22 cellular contexts compared by ENCODE assay signal in genomic region chr3:172291650-172292049, GRCh38.
DNase-seq lines count a peak whose midpoint lies in the region; ATAC-seq and TF ChIP-seq lines count a peak whose summit lies in the region.
"Had no signal": no experiment of that assay in that cellular context is flagged by ENCODE, and none has a peak within 500 bp of the region (broad histone marks: within the 10 kb centered on the region; RNA-seq: fewer than 3 reads in every experiment).

No MANE protein-coding gene starts in this region.

- intact Hi-C loops in heart left ventricle (cut with DNase I) (loop anchor here in 1 of 10 donors (5.0 kb wide), 1 partner anchor 41 kb away; no protein-coding TSS in a partner anchor), Right ventricle myocardium inferior (cut with DNase I) (loop anchor here (5.0 kb wide), 2 partner anchors 34 to 249 kb away; no protein-coding TSS in a partner anchor), heart right ventricle (cut with DNase I) (loop anchor here in 1 of 10 donors (5.0 kb wide), 1 partner anchor 36 kb away; no protein-coding TSS in a partner anchor), esophagus squamous epithelium (cut with DNase I) (no loop called here)

- peak in 2 of 4 donors; percentile 17 to 29 for ATAC-seq in heart left ventricle
- no peak for ATAC-seq in Right ventricle myocardium inferior
- peak in 1 of 8 donors; percentile 29 for ATAC-seq in heart right ventricle
- no peak for ATAC-seq in SK-N-SH treated with all-trans-retinoic acid at 6 μM for 48 hours
- ATAC-seq: HCT116, Panc1 had no signal

- H3K9me3 ChIP-seq in heart left ventricle (no peaks in the 10 kb centered on the region), heart right ventricle (peaks cover 0 to 14% (median 0%) of the 10 kb centered on the region in 11 donors), neutrophil (no peaks in the 10 kb centered on the region), skeletal muscle tissue (ENCODE audit: control insufficient read depth in 3 of 3, low read length in 3 of 3) (no peaks in the 10 kb centered on the region), esophagus squamous epithelium (no peaks in the 10 kb centered on the region)

- peaks cover 0 to 75% (median 50%) of the 10 kb centered on the region in 12 donors for H3K4me1 ChIP-seq in heart left ventricle
- H3K4me1 ChIP-seq in heart right ventricle, result peaks cover 14 to 80% (median 55%) of the 10 kb centered on the region in 9 donors
- H3K4me1 ChIP-seq in neutrophil (ENCODE audit: control insufficient read depth in 1 of 2, insufficient read depth in 1 of 2, low read depth in 1 of 2, low read length in 1 of 2), result peaks cover 9 to 14% of the 10 kb centered on the region in 2 experiments
- peaks cover 18 to 33% (median 33%) of the 10 kb centered on the region in 3 donors for H3K4me1 ChIP-seq in skeletal muscle tissue (ENCODE audit: control insufficient read depth in 3 of 3, insufficient read depth in 3 of 3, low read length in 3 of 3)
- H3K4me1 ChIP-seq in esophagus squamous epithelium, result peaks cover 0 to 7% (median 0%) of the 10 kb centered on the region in 3 donors

- DNase-seq in heart left ventricle, result no peak
- DNase-seq in Right ventricle myocardium inferior (ENCODE audit: missing footprints), result no peak
- no peak for DNase-seq in heart right ventricle
- no peak for DNase-seq in activated naive CD4-positive, alpha-beta T cell (lab: John Stamatoyannopoulos, UW)
- no peak for DNase-seq in esophagus squamous epithelium (lab: John Stamatoyannopoulos, UW)
- DNase-seq: Calu3; CD8-positive, alpha-beta memory T cell; DMS153; GOT3; NCI-H1105; NCI-H146; NCI-H2029 treated with DMSO at 0.1 percent for 48 hours; NCI-H226; NCI-H510A treated with DMSO at 0.1 percent for 48 hours; NCI-H748 treated with DMSO at 0.1 percent for 48 hours had no signal

- TF ChIP-seq POLR2A in heart left ventricle (IDR thresholded peaks at IDR 0.05) (no peak), esophagus squamous epithelium (IDR thresholded peaks at IDR 0.05) (no peak)

- H3K9ac ChIP-seq in skeletal muscle tissue (ENCODE audit: low read depth in 1 of 3, low read length in 3 of 3), result no peak overlapping the region
- H3K9ac ChIP-seq: KMS-11 had no signal

- no peaks in the 10 kb centered on the region for H3K27me3 ChIP-seq in heart left ventricle
- H3K27me3 ChIP-seq in heart right ventricle, result no peaks in the 10 kb centered on the region
- H3K27me3 ChIP-seq in neutrophil, result no peaks in the 10 kb centered on the region
- H3K27me3 ChIP-seq in skeletal muscle tissue (ENCODE audit: control insufficient read depth in 3 of 3, insufficient read depth in 3 of 3, low read length in 3 of 3), result no peaks in the 10 kb centered on the region
- H3K27me3 ChIP-seq in esophagus squamous epithelium, result no peaks in the 10 kb centered on the region

- no peak overlapping the region for H3K4me3 ChIP-seq in heart left ventricle
- H3K4me3 ChIP-seq in heart right ventricle, result no peak overlapping the region
- H3K4me3 ChIP-seq in neutrophil (ENCODE audit: low read depth in 1 of 2, low read length in 1 of 2), result no peak overlapping the region
- H3K4me3 ChIP-seq in skeletal muscle tissue (ENCODE audit: low read length in 3 of 3), result no peak overlapping the region
- H3K4me3 ChIP-seq in esophagus squamous epithelium, result no peak overlapping the region

- TF ChIP-seq CTCF in heart left ventricle (IDR thresholded peaks at IDR 0.05), result no peak
- TF ChIP-seq CTCF in heart right ventricle (IDR thresholded peaks at IDR 0.05), result no peak
- TF ChIP-seq CTCF in neutrophil (IDR thresholded peaks at IDR 0.05), result no peak
- TF ChIP-seq CTCF in esophagus squamous epithelium (IDR thresholded peaks at IDR 0.05), result no peak

- 61 to 72% (median 65%) methylated on average over 3 of the region's 3 CpGs for WGBS in heart left ventricle, 4 donors
- WGBS in heart right ventricle, 2 donors, result 60 to 71% methylated on average over 3 of the region's 3 CpGs
- WGBS in esophagus squamous epithelium, 2 donors, result 81 to 89% methylated on average over 3 of the region's 3 CpGs

- H3K27ac ChIP-seq in heart left ventricle (peak overlapping the region; percentile 23 to 87 (median 68)), heart right ventricle (peak overlapping the region in 9 of 10 donors; percentile 26 to 84 (median 82)), neutrophil (peak overlapping the region; percentile 94), skeletal muscle tissue (ENCODE audit: low read depth, low read length) (peak overlapping the region; percentile 8), esophagus squamous epithelium (no peak overlapping the region)
- H3K27ac ChIP-seq: C4-2B, KMS-11 had no signal

- peaks cover 0 to 53% (median 28%) of the 10 kb centered on the region in 9 donors for H3K36me3 ChIP-seq in heart left ventricle
- peaks cover 0 to 97% (median 13%) of the 10 kb centered on the region in 9 donors for H3K36me3 ChIP-seq in heart right ventricle
- peaks cover 32% of the 10 kb centered on the region for H3K36me3 ChIP-seq in neutrophil
- peaks cover 1 to 14% (median 4%) of the 10 kb centered on the region in 3 donors for H3K36me3 ChIP-seq in skeletal muscle tissue (ENCODE audit: control insufficient read depth in 3 of 3, insufficient read depth in 3 of 3, low read length in 3 of 3)
- H3K36me3 ChIP-seq in esophagus squamous epithelium, result peaks cover 0 to 52% (median 0%) of the 10 kb centered on the region in 3 donors

TF ChIP-seq in SK-N-SH treated with all-trans-retinoic acid at 6 μM for 48 hours, 23 proteins besides CTCF, POLR2A, EP300 and RAD21:
- TF ChIP-seq TOX (CRISPR knock-in tag; IDR thresholded peaks at IDR 0.05; ENCODE audit: borderline replicate concordance) (no peak), ISL1 (CRISPR knock-in tag; IDR thresholded peaks at IDR 0.05) (no peak), PPARA (CRISPR knock-in tag; IDR thresholded peaks at IDR 0.05; ENCODE audit: borderline replicate concordance) (no peak), RARB (CRISPR knock-in tag; IDR thresholded peaks at IDR 0.05) (no peak), CSRNP3 (CRISPR knock-in tag; IDR thresholded peaks at IDR 0.05) (no peak), ZFP3 (CRISPR knock-in tag; IDR thresholded peaks at IDR 0.05) (no peak), CSDC2 (CRISPR knock-in tag; IDR thresholded peaks at IDR 0.05) (no peak), ZNF70 (CRISPR knock-in tag; IDR thresholded peaks at IDR 0.05) (no peak), TCF4 (CRISPR knock-in tag; IDR thresholded peaks at IDR 0.05; ENCODE audit: borderline replicate concordance) (no peak), BACH2 (CRISPR knock-in tag; IDR thresholded peaks at IDR 0.05; ENCODE audit: borderline replicate concordance) (no peak)
- TF ChIP-seq, protein P1, sequence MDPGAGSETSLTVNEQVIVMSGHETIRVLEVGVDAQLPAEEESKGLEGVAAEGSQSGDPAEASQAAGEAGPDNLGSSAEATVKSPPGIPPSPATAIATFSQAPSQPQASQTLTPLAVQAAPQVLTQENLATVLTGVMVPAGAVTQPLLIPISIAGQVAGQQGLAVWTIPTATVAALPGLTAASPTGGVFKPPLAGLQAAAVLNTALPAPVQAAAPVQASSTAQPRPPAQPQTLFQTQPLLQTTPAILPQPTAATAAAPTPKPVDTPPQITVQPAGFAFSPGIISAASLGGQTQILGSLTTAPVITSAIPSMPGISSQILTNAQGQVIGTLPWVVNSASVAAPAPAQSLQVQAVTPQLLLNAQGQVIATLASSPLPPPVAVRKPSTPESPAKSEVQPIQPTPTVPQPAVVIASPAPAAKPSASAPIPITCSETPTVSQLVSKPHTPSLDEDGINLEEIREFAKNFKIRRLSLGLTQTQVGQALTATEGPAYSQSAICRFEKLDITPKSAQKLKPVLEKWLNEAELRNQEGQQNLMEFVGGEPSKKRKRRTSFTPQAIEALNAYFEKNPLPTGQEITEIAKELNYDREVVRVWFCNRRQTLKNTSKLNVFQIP (CRISPR knock-in tag; IDR thresholded peaks at IDR 0.05; ENCODE audit: borderline replicate concordance, low read depth), result no peak
- TF ChIP-seq, protein P2, sequence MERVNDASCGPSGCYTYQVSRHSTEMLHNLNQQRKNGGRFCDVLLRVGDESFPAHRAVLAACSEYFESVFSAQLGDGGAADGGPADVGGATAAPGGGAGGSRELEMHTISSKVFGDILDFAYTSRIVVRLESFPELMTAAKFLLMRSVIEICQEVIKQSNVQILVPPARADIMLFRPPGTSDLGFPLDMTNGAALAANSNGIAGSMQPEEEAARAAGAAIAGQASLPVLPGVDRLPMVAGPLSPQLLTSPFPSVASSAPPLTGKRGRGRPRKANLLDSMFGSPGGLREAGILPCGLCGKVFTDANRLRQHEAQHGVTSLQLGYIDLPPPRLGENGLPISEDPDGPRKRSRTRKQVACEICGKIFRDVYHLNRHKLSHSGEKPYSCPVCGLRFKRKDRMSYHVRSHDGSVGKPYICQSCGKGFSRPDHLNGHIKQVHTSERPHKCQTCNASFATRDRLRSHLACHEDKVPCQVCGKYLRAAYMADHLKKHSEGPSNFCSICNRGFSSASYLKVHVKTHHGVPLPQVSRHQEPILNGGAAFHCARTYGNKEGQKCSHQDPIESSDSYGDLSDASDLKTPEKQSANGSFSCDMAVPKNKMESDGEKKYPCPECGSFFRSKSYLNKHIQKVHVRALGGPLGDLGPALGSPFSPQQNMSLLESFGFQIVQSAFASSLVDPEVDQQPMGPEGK (CRISPR knock-in tag; IDR thresholded peaks at IDR 0.05; ENCODE audit: borderline replicate concordance), result no peak
TF ChIP-seq in SK-N-SH treated with all-trans-retinoic acid at 6 μM for 48 hours: peak in this region for 0.

Comparison
In these comparisons a context has a peak if more than half of its experiments do, and no peak if none do; other contexts are left out.
1. H3K27ac ChIP-seq: peak in heart left ventricle (12 of 12), heart right ventricle (9 of 10), neutrophil (single experiment) and skeletal muscle tissue (single experiment); none in esophagus squamous epithelium (0 of 4).